In genomic region chr9:14752271-14752670, GRCh38 we compare ENCODE assay signal across 20 cellular contexts. TPM values are rescaled to one million over a fixed set of nuclear protein-coding genes. Genes with fewer than 3 reads are reported as not detected.
A peak's percentile ranks its signal among the peaks of the same experiment; 100 is the strongest.
DNase-seq lines count a peak whose midpoint lies in the region; ATAC-seq and TF ChIP-seq lines count a peak whose summit lies in the region.
"Had no signal": no experiment of that assay in that cellular context is flagged by ENCODE, and none has a peak within 500 bp of the region (broad histone marks: within the 10 kb centered on the region; RNA-seq: fewer than 3 reads in every experiment).

No MANE protein-coding gene starts in this region.

- no peaks in the 10 kb centered on the region for H3K36me3 ChIP-seq in SJCRH30
- no peaks in the 10 kb centered on the region for H3K36me3 ChIP-seq in right lobe of liver
- H3K36me3 ChIP-seq in upper lobe of right lung, result no peaks in the 10 kb centered on the region

- TF ChIP-seq CTCF in right lobe of liver (IDR thresholded peaks at IDR 0.05) (no peak), upper lobe of right lung (IDR thresholded peaks at IDR 0.05) (no peak)

- H3K27me3 ChIP-seq in SJCRH30 (no peaks in the 10 kb centered on the region), right lobe of liver (no peaks in the 10 kb centered on the region), upper lobe of right lung (no peaks in the 10 kb centered on the region)

- no peak for TF ChIP-seq POLR2A in right lobe of liver (IDR thresholded peaks at IDR 0.05)

- H3K4me1 ChIP-seq in SJCRH30 (peaks cover 28% of the 10 kb centered on the region), right lobe of liver (no peaks in the 10 kb centered on the region), upper lobe of right lung (no peaks in the 10 kb centered on the region)
- H3K4me1 ChIP-seq: Caco-2 had no signal

- H3K27ac ChIP-seq in SJCRH30 (peak overlapping the region; percentile 9; the same call in 1 of the 2 replicates), right lobe of liver (no peak overlapping the region), upper lobe of right lung (no peak overlapping the region)

- intact Hi-C loops in right lobe of liver (cut with DNase I) (no loop called here), upper lobe of right lung (cut with DNase I) (no loop called here)

- H3K9me3 ChIP-seq in SJCRH30 (replicated peaks) (no peaks in the 10 kb centered on the region), right lobe of liver (no peaks in the 10 kb centered on the region), upper lobe of right lung (no peaks in the 10 kb centered on the region)
- H3K9me3 ChIP-seq: Caco-2 had no signal

- ATAC-seq in right lobe of liver, result peak; percentile 32 to 85 (median 68)
- ATAC-seq in upper lobe of right lung, result no peak
- ATAC-seq in HG02588 (IDR thresholded peaks at IDR 0.05; ENCODE audit: unreplicated experiment), result no peak
- ATAC-seq: activated CD8-positive, alpha-beta memory T cell treated with anti-CD3 and anti-CD28 coated beads, Interleukin-2, amount 10 ng/mL, durations not matched to agents 7 days and 5 days; GM23338; sciatic nerve had no signal

- DNase-seq in DMS 273 treated with DMSO at 0.1 percent for 48 hours (lab: John Stamatoyannopoulos, UW), result peak; percentile 50
- peak; percentile 0 for DNase-seq in NCI-H1694 (lab: John Stamatoyannopoulos, UW)
- peak; percentile 79 to 89 for DNase-seq in SJCRH30
- DNase-seq in right lobe of liver, result peak in 1 of 3 donors; percentile 39
- DNase-seq in NK-92 (lab: John Stamatoyannopoulos, UW; ENCODE audit: unreplicated experiment), result no peak
- no peak for DNase-seq in upper lobe of right lung
- DNase-seq: activated CD4-positive, CD25-positive, alpha-beta regulatory T cell treated with anti-CD3 and anti-CD28 coated beads, Interleukin-2, amount 50 U/mL, for 72 hours; activated CD8-positive, alpha-beta memory T cell treated with anti-CD3 and anti-CD28 coated beads, Interleukin-2, amount 10 ng/mL, durations not matched to agents 7 days and 5 days; activated effector memory CD4-positive, alpha-beta T cell treated with Interleukin-2 at 50 U/mL for 16 hours; amniotic stem cell; Caco-2; glutamatergic neuron; Karpas-422; mesenchymal stem cell; NCI-H146; NK-92 treated with Interleukin-12 subunit alpha and Interleukin-12 subunit beta, amount 100 ng/mL, for 24 hours had no signal

- 30% methylated on average over 1 of the region's 1 CpG for WGBS in right lobe of liver (ENCODE audit: insufficient coverage, low coverage, low lambda C conversion rate, missing lambda C conversion rate)

- H3K4me3 ChIP-seq in SJCRH30 (no peak overlapping the region), right lobe of liver (no peak overlapping the region), upper lobe of right lung (no peak overlapping the region)
- H3K4me3 ChIP-seq: GM23338 had no signal

RNA-seq across cellular contexts. Expression of gene CER1, which starts 29.7 kb away (rescaled TPM):
- total RNA-seq in SJCRH30 (2014; rRNA removed; shearing (Covaris generic)), result not detected in 2 replicates
- total RNA-seq in right lobe of liver (not detected), upper lobe of right lung (not detected)
- total RNA-seq: activated CD8-positive, alpha-beta memory T cell treated with anti-CD3 and anti-CD28 coated beads, Interleukin-2, amount 10 ng/mL, durations not matched to agents 7 days and 5 days; Caco-2; epithelial cell of proximal tubule; sciatic nerve had no signal

RNA-seq across cellular contexts. Expression of gene ZDHHC21, which starts 59.0 kb away (rescaled TPM):
- 5.5 and 7.4 TPM in 2 replicates for total RNA-seq in SJCRH30 (2014; rRNA removed; shearing (Covaris generic))
- total RNA-seq in right lobe of liver, result 1 to 10 TPM; 2.7 to 5.3 (median 4.5) TPM
- total RNA-seq in upper lobe of right lung, result 20.7 TPM

Comparison
In these comparisons a context has a peak if more than half of its experiments do, and no peak if none do; other contexts are left out.
1. DNase-seq: peak in DMS 273 treated with DMSO at 0.1 percent for 48 hours (single experiment), NCI-H1694 (single experiment) and SJCRH30 (2 of 2); none in NK-92 (single experiment) and upper lobe of right lung (single experiment).
2. ATAC-seq: peak in right lobe of liver (4 of 4); none in upper lobe of right lung (single experiment) and HG02588 (single experiment).